ENCODE assay signal across 1 cellular context in genomic region chr4:2927696-2928075, GRCh38.
TF ChIP-seq lines count a peak whose summit lies in the region.

No MANE protein-coding gene starts in this region.

TF ChIP-seq in GM23338, 12 proteins besides CTCF, POLR2A, EP300 and RAD21 (continued from another document):
- TF ChIP-seq, protein P1, sequence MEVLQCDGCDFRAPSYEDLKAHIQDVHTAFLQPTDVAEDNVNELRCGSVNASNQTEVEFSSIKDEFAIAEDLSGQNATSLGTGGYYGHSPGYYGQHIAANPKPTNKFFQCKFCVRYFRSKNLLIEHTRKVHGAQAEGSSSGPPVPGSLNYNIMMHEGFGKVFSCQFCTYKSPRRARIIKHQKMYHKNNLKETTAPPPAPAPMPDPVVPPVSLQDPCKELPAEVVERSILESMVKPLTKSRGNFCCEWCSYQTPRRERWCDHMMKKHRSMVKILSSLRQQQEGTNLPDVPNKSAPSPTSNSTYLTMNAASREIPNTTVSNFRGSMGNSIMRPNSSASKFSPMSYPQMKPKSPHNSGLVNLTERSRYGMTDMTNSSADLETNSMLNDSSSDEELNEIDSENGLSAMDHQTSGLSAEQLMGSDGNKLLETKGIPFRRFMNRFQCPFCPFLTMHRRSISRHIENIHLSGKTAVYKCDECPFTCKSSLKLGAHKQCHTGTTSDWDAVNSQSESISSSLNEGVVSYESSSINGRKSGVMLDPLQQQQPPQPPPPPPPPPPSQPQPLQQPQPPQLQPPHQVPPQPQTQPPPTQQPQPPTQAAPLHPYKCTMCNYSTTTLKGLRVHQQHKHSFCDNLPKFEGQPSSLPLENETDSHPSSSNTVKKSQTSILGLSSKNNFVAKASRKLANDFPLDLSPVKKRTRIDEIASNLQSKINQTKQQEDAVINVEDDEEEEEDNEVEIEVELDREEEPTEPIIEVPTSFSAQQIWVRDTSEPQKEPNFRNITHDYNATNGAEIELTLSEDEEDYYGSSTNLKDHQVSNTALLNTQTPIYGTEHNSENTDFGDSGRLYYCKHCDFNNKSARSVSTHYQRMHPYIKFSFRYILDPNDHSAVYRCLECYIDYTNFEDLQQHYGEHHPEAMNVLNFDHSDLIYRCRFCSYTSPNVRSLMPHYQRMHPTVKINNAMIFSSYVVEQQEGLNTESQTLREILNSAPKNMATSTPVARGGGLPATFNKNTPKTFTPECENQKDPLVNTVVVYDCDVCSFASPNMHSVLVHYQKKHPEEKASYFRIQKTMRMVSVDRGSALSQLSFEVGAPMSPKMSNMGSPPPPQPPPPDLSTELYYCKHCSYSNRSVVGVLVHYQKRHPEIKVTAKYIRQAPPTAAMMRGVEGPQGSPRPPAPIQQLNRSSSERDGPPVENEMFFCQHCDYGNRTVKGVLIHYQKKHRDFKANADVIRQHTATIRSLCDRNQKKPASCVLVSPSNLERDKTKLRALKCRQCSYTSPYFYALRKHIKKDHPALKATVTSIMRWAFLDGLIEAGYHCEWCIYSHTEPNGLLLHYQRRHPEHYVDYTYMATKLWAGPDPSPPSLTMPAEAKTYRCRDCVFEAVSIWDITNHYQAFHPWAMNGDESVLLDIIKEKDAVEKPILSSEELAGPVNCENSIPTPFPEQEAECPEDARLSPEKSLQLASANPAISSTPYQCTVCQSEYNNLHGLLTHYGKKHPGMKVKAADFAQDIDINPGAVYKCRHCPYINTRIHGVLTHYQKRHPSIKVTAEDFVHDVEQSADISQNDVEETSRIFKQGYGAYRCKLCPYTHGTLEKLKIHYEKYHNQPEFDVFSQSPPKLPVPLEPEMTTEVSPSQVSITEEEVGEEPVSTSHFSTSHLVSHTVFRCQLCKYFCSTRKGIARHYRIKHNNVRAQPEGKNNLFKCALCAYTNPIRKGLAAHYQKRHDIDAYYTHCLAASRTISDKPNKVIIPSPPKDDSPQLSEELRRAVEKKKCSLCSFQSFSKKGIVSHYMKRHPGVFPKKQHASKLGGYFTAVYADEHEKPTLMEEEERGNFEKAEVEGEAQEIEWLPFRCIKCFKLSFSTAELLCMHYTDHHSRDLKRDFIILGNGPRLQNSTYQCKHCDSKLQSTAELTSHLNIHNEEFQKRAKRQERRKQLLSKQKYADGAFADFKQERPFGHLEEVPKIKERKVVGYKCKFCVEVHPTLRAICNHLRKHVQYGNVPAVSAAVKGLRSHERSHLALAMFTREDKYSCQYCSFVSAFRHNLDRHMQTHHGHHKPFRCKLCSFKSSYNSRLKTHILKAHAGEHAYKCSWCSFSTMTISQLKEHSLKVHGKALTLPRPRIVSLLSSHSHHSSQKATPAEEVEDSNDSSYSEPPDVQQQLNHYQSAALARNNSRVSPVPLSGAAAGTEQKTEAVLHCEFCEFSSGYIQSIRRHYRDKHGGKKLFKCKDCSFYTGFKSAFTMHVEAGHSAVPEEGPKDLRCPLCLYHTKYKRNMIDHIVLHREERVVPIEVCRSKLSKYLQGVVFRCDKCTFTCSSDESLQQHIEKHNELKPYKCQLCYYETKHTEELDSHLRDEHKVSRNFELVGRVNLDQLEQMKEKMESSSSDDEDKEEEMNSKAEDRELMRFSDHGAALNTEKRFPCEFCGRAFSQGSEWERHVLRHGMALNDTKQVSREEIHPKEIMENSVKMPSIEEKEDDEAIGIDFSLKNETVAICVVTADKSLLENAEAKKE (CRISPR knock-in tag; IDR thresholded peaks at IDR 0.05) = no peak
- no peak for TF ChIP-seq REST (IDR thresholded peaks at IDR 0.05; ENCODE audit: unreplicated experiment)
- no peak for TF ChIP-seq ZNF331 (CRISPR knock-in tag; IDR thresholded peaks at IDR 0.05; ENCODE audit: low read depth)
- no peak for TF ChIP-seq STAT1 (IDR thresholded peaks at IDR 0.05; ENCODE audit: unreplicated experiment)
- TF ChIP-seq POLR2AphosphoS5 (IDR thresholded peaks at IDR 0.05; ENCODE audit: low read depth) = no peak
- no peak for TF ChIP-seq NANOG (IDR thresholded peaks at IDR 0.05; ENCODE audit: borderline replicate concordance)
- no peak for TF ChIP-seq JUNB (IDR thresholded peaks at IDR 0.05; ENCODE audit: unreplicated experiment)
- TF ChIP-seq EZH2 (IDR thresholded peaks at IDR 0.05; ENCODE audit: low read depth, unreplicated experiment) = no peak
- no peak for TF ChIP-seq CREB1 (CRISPR knock-in tag; IDR thresholded peaks at IDR 0.05; ENCODE audit: low read depth)
